ENCODE assay signal across 1 cellular context in genomic region chr4:3802571-3803474, GRCh38.
TF ChIP-seq lines count a peak whose summit lies in the region.

No MANE protein-coding gene starts in this region.

TF ChIP-seq in WTC11, 78 proteins besides CTCF, POLR2A, EP300 and RAD21 (continued from another document):
- no peak for TF ChIP-seq JUN (CRISPR knock-in tag; IDR thresholded peaks at IDR 0.05)
- no peak for TF ChIP-seq ZNF121 (CRISPR knock-in tag; IDR thresholded peaks at IDR 0.05)
- TF ChIP-seq NFYB (CRISPR knock-in tag; conservative IDR thresholded peaks at IDR 0.05; ENCODE audit: low read depth), result no peak
TF ChIP-seq in WTC11: peak in this region for 0.
